ENCODE assay signal across 8 cellular contexts in the genomic region with DNA sequence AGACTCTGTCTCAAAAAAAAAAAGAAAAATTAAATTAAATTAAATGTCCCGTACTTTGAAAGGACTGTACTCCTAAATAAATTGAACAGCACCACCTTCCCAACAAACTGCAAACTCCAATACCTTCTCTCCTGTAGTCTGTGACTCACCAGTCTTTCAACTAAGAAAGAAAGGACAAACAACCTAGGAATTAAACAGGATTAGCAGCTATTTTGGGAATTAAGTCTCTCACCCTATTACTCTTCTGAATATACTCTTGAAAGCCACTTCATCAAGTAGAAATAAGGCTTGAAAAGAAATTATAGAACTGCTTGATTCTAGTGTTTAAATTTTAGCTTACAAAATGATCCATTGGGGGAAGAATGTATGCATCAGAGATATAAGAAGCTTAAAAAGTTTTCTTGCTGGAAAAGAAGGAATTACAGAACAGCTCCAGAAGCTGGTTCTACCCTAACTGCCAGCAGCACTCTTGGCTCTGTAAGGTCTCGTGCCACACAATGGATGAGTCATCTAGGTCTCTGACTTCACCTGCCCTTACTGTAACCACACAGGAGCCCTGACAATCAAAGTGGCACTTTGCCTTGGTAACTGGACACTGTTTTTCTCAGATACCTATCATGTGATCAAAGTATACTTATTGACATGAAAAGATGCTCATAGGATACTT. TPM values are rescaled to one million over a fixed set of nuclear protein-coding genes. Genes with fewer than 3 reads are reported as not detected.
DNase-seq lines count a peak whose midpoint lies in the region; ATAC-seq and TF ChIP-seq lines count a peak whose summit lies in the region.

No MANE protein-coding gene starts in this region.

- peaks cover 14% of the 10 kb centered on the region; the same call in 1 of the 2 replicates for H3K79me2 ChIP-seq in PC-3 (ENCODE audit: low read length)

- POLR2A ChIA-PET in PC-3 (lab: Charles Lee; ENCODE audit: unreplicated experiment): interaction anchor here (0.6 to 1.1 kb wide), 2 partner anchors 17 to 59 kb away, joined by 3 to 4 read pairs; a partner anchor contains a TSS

- H3K4me3 Mint-ChIP-seq in natural killer cell: peak overlapping the region; percentile 76

- H4K20me1 ChIP-seq in PC-3 (ENCODE audit: low read length): no peaks in the 10 kb centered on the region

- 53 to 67% (median 60%) methylated on average over 2 of the region's 2 CpGs for WGBS in adrenal gland, 4 donors
- WGBS in tibial nerve, 2 donors: 81% methylated on average over 2 of the region's 2 CpGs

- H3K9me3 ChIP-seq in PC-3 (ENCODE audit: low read length) (no peaks in the 10 kb centered on the region), adrenal gland (replicated peaks in 1 of 3) (no peaks in the 10 kb centered on the region), tibial nerve (no peaks in the 10 kb centered on the region)

- no peaks in the 10 kb centered on the region for H3K27me3 Mint-ChIP-seq in natural killer cell (ENCODE audit: low read depth in 2 of 2)

- no peak for TF ChIP-seq EP300 in tibial nerve (IDR thresholded peaks at IDR 0.05)

- no peaks in the 10 kb centered on the region for H3K9me3 Mint-ChIP-seq in natural killer cell

- CTCF ChIA-PET in PC-3 (lab: Charles Lee): no interaction called here

- no peak overlapping the region for H3K4me3 ChIP-seq in PC-3 (ENCODE audit: low read length)
- no peak overlapping the region for H3K4me3 ChIP-seq in adrenal gland
- no peak overlapping the region for H3K4me3 ChIP-seq in tibial nerve

- H3K4me1 ChIP-seq in PC-3 (ENCODE audit: insufficient read depth, low read length) (peaks cover 54% of the 10 kb centered on the region), adrenal gland (replicated peaks in 1 of 2) (peaks cover 16 to 52% of the 10 kb centered on the region in 2 donors), tibial nerve (peaks cover 0 to 40% (median 14%) of the 10 kb centered on the region in 4 donors)

- BruUV-seq in PC-3 (replicated peaks; lab: Mats Ljungman, UMichigan): no TSS peak

- DNase-seq in D341Med (ENCODE audit: low spot score) (peak; percentile 59), PC-3 (peak; percentile 93), adrenal gland (peak in 4 of 7 donors; percentile 33 to 48 (median 38)), natural killer cell (no peak), HuH-7 (ENCODE audit: low spot score) (no peak), tibial nerve (ENCODE audit: low spot score in 2 of 2) (no peak)

- peaks cover 18% of the 10 kb centered on the region for H3F3A ChIP-seq in PC-3 (ENCODE audit: low read length, unreplicated experiment)

- intact Hi-C loops in PC-3 (cut with micrococcal nuclease) (loop anchor here (5.0 kb wide), 2 partner anchors 33 to 37 kb away; no protein-coding TSS in a partner anchor), adrenal gland (cut with DNase I) (no loop called here), natural killer cell (cut with micrococcal nuclease) (loop anchor here (10.0 kb wide), 1 partner anchor 181 kb away; a partner anchor contains a TSS)

- no peaks in the 10 kb centered on the region for H3K9me2 ChIP-seq in PC-3 (replicated peaks; ENCODE audit: low read length)

- H3K36me3 Mint-ChIP-seq in natural killer cell: no peaks in the 10 kb centered on the region

- H3K27ac ChIP-seq in PC-3 (ENCODE audit: low read length): peak overlapping the region; percentile 80
- H3K27ac ChIP-seq in adrenal gland: peak overlapping the region in 1 of 5 donors; percentile 4
- H3K27ac ChIP-seq in tibial nerve: no peak overlapping the region

- ATAC-seq in HG02678 (IDR thresholded peaks at IDR 0.05; ENCODE audit: unreplicated experiment): peak; percentile 39
- ATAC-seq in PC-3: peak; percentile 67
- ATAC-seq in natural killer cell: peak in 1 of 3 donors; percentile 37
- ATAC-seq in GM19324 (IDR thresholded peaks at IDR 0.05; ENCODE audit: low FRiP score, unreplicated experiment): no peak

- H3K9ac ChIP-seq in PC-3 (ENCODE audit: low read length): peak overlapping the region; percentile 5; the same call in 1 of the 2 replicates

- H2AFZ ChIP-seq in PC-3 (ENCODE audit: low read length): no peak overlapping the region

- H3K36me3 ChIP-seq in PC-3 (ENCODE audit: low read depth, low read length): no peaks in the 10 kb centered on the region
- H3K36me3 ChIP-seq in adrenal gland (replicated peaks in 1 of 2): no peaks in the 10 kb centered on the region
- H3K36me3 ChIP-seq in tibial nerve: no peaks in the 10 kb centered on the region

- H3K27me3 ChIP-seq in PC-3 (ENCODE audit: low read length): no peaks in the 10 kb centered on the region
- no peaks in the 10 kb centered on the region for H3K27me3 ChIP-seq in adrenal gland
- no peaks in the 10 kb centered on the region for H3K27me3 ChIP-seq in tibial nerve

- peak overlapping the region in 1 of 2 donors; percentile 68 for H3K27ac Mint-ChIP-seq in natural killer cell

- H3K4me2 ChIP-seq in PC-3 (ENCODE audit: low read length): peak overlapping the region; percentile 30; the same call in 1 of the 2 replicates

- TF ChIP-seq POLR2A in adrenal gland (IDR thresholded peaks at IDR 0.05): no peak
- no peak for TF ChIP-seq POLR2A in tibial nerve (IDR thresholded peaks at IDR 0.05)

- no peak for TF ChIP-seq CTCF in PC-3 (conservative IDR thresholded peaks at IDR 0.05; ENCODE audit: low read depth, low read length)
- TF ChIP-seq CTCF in adrenal gland (IDR thresholded peaks at IDR 0.05): no peak
- TF ChIP-seq CTCF in natural killer cell (IDR thresholded peaks at IDR 0.05): no peak
- no peak for TF ChIP-seq CTCF in tibial nerve (IDR thresholded peaks at IDR 0.05)

- peaks cover 13 to 17% of the 10 kb centered on the region in 2 donors for H3K4me1 Mint-ChIP-seq in natural killer cell

RNA-seq across cellular contexts. Expression of a gene that starts 57.0 kb away (rescaled TPM):
- total RNA-seq in PC-3 (2014; rRNA removed): 24.9 and 29.7 TPM in 2 replicates
- 10 to 100 TPM; 19.4 to 39.5 (median 35.5) TPM for total RNA-seq in adrenal gland
- polyA plus RNA-seq in adrenal gland: 100 to 1,000 TPM in 1 of 3 donors, 10 to 100 TPM in 2; 35.8 to 110 (median 98.8) TPM
- 10 to 100 TPM; 69.9 to 81.2 (median 75.8) TPM for total RNA-seq in natural killer cell
- 10 to 100 TPM; 30.3 to 45.5 (median 40.5) TPM for total RNA-seq in tibial nerve

RNA-seq across cellular contexts. Expression of a gene that starts 59.2 kb away (rescaled TPM):
- total RNA-seq in PC-3 (2014; rRNA removed): 45.1 and 58.2 TPM in 2 replicates
- total RNA-seq in adrenal gland: 100 to 1,000 TPM in 3 of 8 donors, 10 to 100 TPM in 5; 44.3 to 134 (median 94.4) TPM
- polyA plus RNA-seq in adrenal gland: 10 to 100 TPM; 49.8 to 84.7 (median 61.0) TPM
- 10 to 100 TPM; 12.0 to 16.2 (median 13.7) TPM for total RNA-seq in natural killer cell
- total RNA-seq in tibial nerve: 100 to 1,000 TPM in 3 of 4 donors, 10 to 100 TPM in 1; 87.7 to 213 (median 152) TPM

Comparison
In these comparisons a context has a peak if more than half of its experiments do, and no peak if none do; other contexts are left out.
1. DNase-seq: peak in D341Med (single experiment), PC-3 (single experiment) and adrenal gland (4 of 7); none in natural killer cell (single experiment), HuH-7 (single experiment) and tibial nerve (0 of 2).
2. intact Hi-C loops: an anchor here in PC-3 (5.0 kb wide) and natural killer cell (10.0 kb wide); none called in adrenal gland.